ENCODE assay signal across 8 cellular contexts in the genomic region with DNA sequence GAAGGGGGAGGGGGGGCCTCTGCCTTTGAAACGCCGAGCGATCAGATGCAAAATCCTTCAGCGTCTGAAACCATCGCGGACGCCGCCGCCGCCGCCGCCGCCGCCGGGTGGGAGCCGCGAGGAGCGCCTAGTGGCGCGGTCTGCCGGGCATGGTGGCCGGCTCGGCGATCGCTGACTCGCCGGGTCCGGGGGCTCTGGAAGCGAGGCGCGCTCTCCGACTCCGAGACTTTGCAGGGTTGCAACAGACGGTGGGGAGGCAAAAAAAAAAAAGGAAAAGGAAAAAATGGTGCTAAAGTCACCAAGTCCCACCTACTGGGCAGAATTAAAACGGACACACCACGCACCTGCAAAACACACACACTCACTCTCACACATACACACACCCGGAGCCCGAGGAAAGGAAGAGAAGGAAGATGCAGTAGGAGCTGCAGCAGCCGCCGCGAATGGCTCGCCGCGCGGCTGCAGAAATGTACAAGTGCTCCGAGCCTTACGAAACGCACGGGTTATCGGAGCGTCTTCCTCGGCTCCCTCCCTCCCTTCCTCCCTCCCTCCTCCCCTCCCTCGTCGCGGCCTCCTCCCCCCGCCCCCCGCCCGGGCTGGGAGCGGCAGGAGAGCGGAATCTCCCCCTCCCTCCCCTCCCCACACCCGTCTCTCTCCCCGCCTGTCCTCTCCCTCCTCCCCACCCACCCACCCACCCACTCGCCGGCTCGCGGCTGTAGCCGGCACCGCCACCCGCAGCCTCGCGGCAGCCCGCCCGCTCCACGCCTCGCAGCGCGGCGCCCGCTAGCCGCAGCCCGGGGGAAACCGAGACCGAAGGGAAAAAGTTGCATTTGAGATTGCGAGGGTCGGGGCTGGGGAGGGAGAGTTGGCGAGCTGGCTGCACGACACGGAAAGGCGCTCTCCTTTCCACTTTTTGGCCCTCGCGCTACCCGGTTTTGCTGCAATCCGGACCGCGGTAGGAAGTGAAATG.
A peak's percentile ranks its signal among the peaks of the same experiment; 100 is the strongest.
DNase-seq lines count a peak whose midpoint lies in the region; ATAC-seq lines count a peak whose summit lies in the region.

A gene (minus strand): TSS at position 479 of the 970 bp plus-strand sequence. CDS start 586 bp downstream, outside the sequence.

- no peak within 1 kb of the TSS for H3K27ac Mint-ChIP-seq in T-helper 2 cell treated with Interferon-gamma antibody and Interleukin-4, amounts not matched to agents 5 μg/mL and 100 μg/mL, for 36 hours

- no peaks in the 10 kb centered on the region for H3K36me3 Mint-ChIP-seq in T-helper 2 cell treated with Interferon-gamma antibody and Interleukin-4, amounts not matched to agents 5 μg/mL and 100 μg/mL, for 36 hours (ENCODE audit: low read depth)

- H3K4me1 Mint-ChIP-seq in T-helper 2 cell treated with Interferon-gamma antibody and Interleukin-4, amounts not matched to agents 5 μg/mL and 100 μg/mL, for 36 hours (ENCODE audit: low read depth) = peaks cover 11% of the 10 kb centered on the region

- H3K27me3 Mint-ChIP-seq in T-helper 2 cell treated with Interferon-gamma antibody and Interleukin-4, amounts not matched to agents 5 μg/mL and 100 μg/mL, for 36 hours (ENCODE audit: low read depth) = peaks cover 70% of the 10 kb centered on the region

- H3K9me3 Mint-ChIP-seq in T-helper 2 cell treated with Interferon-gamma antibody and Interleukin-4, amounts not matched to agents 5 μg/mL and 100 μg/mL, for 36 hours = no peaks in the 10 kb centered on the region

- DNase-seq in NCI-H748 (lab: John Stamatoyannopoulos, UW; ENCODE audit: unreplicated experiment) = peak; percentile 72
- no peak for DNase-seq in NCI-H748 treated with DMSO at 0.1 percent for 48 hours (lab: John Stamatoyannopoulos, UW)
- no peak for DNase-seq in T-helper 2 cell treated with Interferon-gamma antibody and Interleukin-4, amounts not matched to agents 5 μg/mL and 100 μg/mL, for 36 hours (ENCODE audit: low spot score)
- peak; percentile 51 for DNase-seq in globus pallidus (ENCODE audit: low spot score)
- DNase-seq in pons (ENCODE audit: low spot score) = peak; percentile 35
- DNase-seq in stimulated activated CD8-positive, alpha-beta memory T cell treated with anti-CD3 and anti-CD28 coated beads, Interleukin-4, amount 100 ng/mL, for 48 hours = no peak
- DNase-seq in activated CD4-positive, CD25-positive, alpha-beta regulatory T cell treated with anti-CD3 and anti-CD28 coated beads, Interleukin-2, amount 50 U/mL, for 72 hours = no peak

- H3K4me3 Mint-ChIP-seq in T-helper 2 cell treated with Interferon-gamma antibody and Interleukin-4, amounts not matched to agents 5 μg/mL and 100 μg/mL, for 36 hours = peak within 1 kb of the TSS; percentile 87

- ATAC-seq in HG03025 (IDR thresholded peaks at IDR 0.05; ENCODE audit: low FRiP score, unreplicated experiment) = no peak

Comparison
In these comparisons a context has a peak if more than half of its experiments do, and no peak if none do; other contexts are left out.
1. DNase-seq: peak in NCI-H748 (single experiment), globus pallidus (single experiment) and pons (single experiment); none in NCI-H748 treated with DMSO at 0.1 percent for 48 hours (single experiment), T-helper 2 cell treated with Interferon-gamma antibody and Interleukin-4, amounts not matched to agents 5 μg/mL and 100 μg/mL, for 36 hours (single experiment), stimulated activated CD8-positive, alpha-beta memory T cell treated with anti-CD3 and anti-CD28 coated beads, Interleukin-4, amount 100 ng/mL, for 48 hours (single experiment) and activated CD4-positive, CD25-positive, alpha-beta regulatory T cell treated with anti-CD3 and anti-CD28 coated beads, Interleukin-2, amount 50 U/mL, for 72 hours (single experiment).